In genomic region chr14:58635041-58635440, GRCh38 we compare ENCODE assay signal across 13 cellular contexts. TPM values are rescaled to one million over a fixed set of nuclear protein-coding genes. Genes with fewer than 3 reads are reported as not detected.
DNase-seq lines count a peak whose midpoint lies in the region; ATAC-seq and TF ChIP-seq lines count a peak whose summit lies in the region.
"Had no signal": no experiment of that assay in that cellular context is flagged by ENCODE, and none has a peak within 500 bp of the region (broad histone marks: within the 10 kb centered on the region; RNA-seq: fewer than 3 reads in every experiment).

No MANE protein-coding gene starts in this region.

- H3K4me2 ChIP-seq in hepatocyte: peak overlapping the region; percentile 14
- H3K4me2 ChIP-seq: A549 had no signal

- no peaks in the 10 kb centered on the region for H3K9me3 ChIP-seq in hepatocyte (ENCODE audit: low read depth)
- H3K9me3 ChIP-seq: A549, left lung, vagina had no signal

- peak overlapping the region; percentile 77 for H3K27ac Mint-ChIP-seq in stimulated activated naive B cell treated with anti-CD40 and anti-IgM and Interleukin-4, amounts not matched to agents 10 μg/mL and 1 μg/mL and 100 μg/mL, for 72 hours
- H3K27ac Mint-ChIP-seq in activated naive CD4-positive, alpha-beta T cell treated with anti-CD3 and anti-CD28 coated beads for 36 hours: no peak overlapping the region

- H3K79me2 ChIP-seq in hepatocyte: peaks cover 10% of the 10 kb centered on the region

- no peaks in the 10 kb centered on the region for H3K9me2 ChIP-seq in hepatocyte (replicated peaks; ENCODE audit: insufficient read depth)

- H3K36me3 ChIP-seq in hepatocyte (replicated peaks; ENCODE audit: insufficient read depth, low read depth): no peaks in the 10 kb centered on the region
- H3K36me3 ChIP-seq: left lung, vagina had no signal

- H3K4me1 ChIP-seq in hepatocyte (ENCODE audit: insufficient read depth): peaks cover under 1% of the 10 kb centered on the region

- no peaks in the 10 kb centered on the region for H3K9me3 Mint-ChIP-seq in stimulated activated naive B cell treated with anti-CD40 and anti-IgM and Interleukin-4, amounts not matched to agents 10 μg/mL and 1 μg/mL and 100 μg/mL, for 72 hours
- H3K9me3 Mint-ChIP-seq in activated naive CD4-positive, alpha-beta T cell treated with anti-CD3 and anti-CD28 coated beads for 36 hours: no peaks in the 10 kb centered on the region

- intact Hi-C loops in activated naive CD4-positive, alpha-beta T cell treated with anti-CD3 and anti-CD28 coated beads for 36 hours (cut with micrococcal nuclease): loop anchor here (5.0 to 10.0 kb wide), 4 partner anchors 353 to 850 kb away; partner anchors contain the start of genes JKAMP, L3HYPDH and PSMA3

- no peak overlapping the region for H3K4me3 ChIP-seq in hepatocyte
- H3K4me3 ChIP-seq: A549, left lung, vagina had no signal

- no peak overlapping the region for H3K27ac ChIP-seq in hepatocyte
- H3K27ac ChIP-seq: A549, left lung, vagina had no signal

- CTCF ChIA-PET in activated naive CD4-positive, alpha-beta T cell treated with anti-CD3 and anti-CD28 coated beads for 36 hours (lab: Charles Lee): interaction anchor here (1.2 to 5.2 kb wide), 4 partner anchors 66 to 133 kb away, joined by 3 to 46 read pairs (median 3); no protein-coding TSS in a partner anchor

- no peaks in the 10 kb centered on the region for H3K27me3 Mint-ChIP-seq in stimulated activated naive B cell treated with anti-CD40 and anti-IgM and Interleukin-4, amounts not matched to agents 10 μg/mL and 1 μg/mL and 100 μg/mL, for 72 hours
- H3K27me3 Mint-ChIP-seq in activated naive CD4-positive, alpha-beta T cell treated with anti-CD3 and anti-CD28 coated beads for 36 hours (ENCODE audit: low read depth): peaks cover 5% of the 10 kb centered on the region

- peaks cover 17% of the 10 kb centered on the region for H3K27me3 ChIP-seq in hepatocyte
- H3K27me3 ChIP-seq: vagina had no signal

- H3K36me3 Mint-ChIP-seq in stimulated activated naive B cell treated with anti-CD40 and anti-IgM and Interleukin-4, amounts not matched to agents 10 μg/mL and 1 μg/mL and 100 μg/mL, for 72 hours: no peaks in the 10 kb centered on the region
- no peaks in the 10 kb centered on the region for H3K36me3 Mint-ChIP-seq in activated naive CD4-positive, alpha-beta T cell treated with anti-CD3 and anti-CD28 coated beads for 36 hours (ENCODE audit: low read depth)

- peaks cover 25 to 48% of the 10 kb centered on the region in 2 donors for H3K4me1 Mint-ChIP-seq in stimulated activated naive B cell treated with anti-CD40 and anti-IgM and Interleukin-4, amounts not matched to agents 10 μg/mL and 1 μg/mL and 100 μg/mL, for 72 hours
- peaks cover 33% of the 10 kb centered on the region for H3K4me1 Mint-ChIP-seq in activated naive CD4-positive, alpha-beta T cell treated with anti-CD3 and anti-CD28 coated beads for 36 hours (ENCODE audit: low read depth)

- whole genome bisulfite sequencing in hepatocyte (ENCODE audit: low lambda C conversion rate, missing lambda C conversion rate): 53% methylated on average over 4 of the region's 4 CpGs

- ATAC-seq in HG03378 (IDR thresholded peaks at IDR 0.05; ENCODE audit: unreplicated experiment): peak; percentile 35
- peak; percentile 30 to 40 for ATAC-seq in stimulated activated naive B cell treated with anti-CD40 and anti-IgM and Interleukin-4, amounts not matched to agents 10 μg/mL and 1 μg/mL and 100 μg/mL, for 72 hours (replicated peaks)
- ATAC-seq in GM18519 (IDR thresholded peaks at IDR 0.05; ENCODE audit: low FRiP score, unreplicated experiment): no peak
- ATAC-seq: A549, left lung had no signal

- no peak overlapping the region for H2AFZ ChIP-seq in hepatocyte

- peak overlapping the region; percentile 46 to 58 for H3K4me3 Mint-ChIP-seq in stimulated activated naive B cell treated with anti-CD40 and anti-IgM and Interleukin-4, amounts not matched to agents 10 μg/mL and 1 μg/mL and 100 μg/mL, for 72 hours
- no peak overlapping the region for H3K4me3 Mint-ChIP-seq in activated naive CD4-positive, alpha-beta T cell treated with anti-CD3 and anti-CD28 coated beads for 36 hours

- DNase-seq in NCI-H2227 treated with DMSO at 0.1 percent for 48 hours (lab: John Stamatoyannopoulos, UW): peak; percentile 27
- no peak for DNase-seq in NCI-H2227 (lab: John Stamatoyannopoulos, UW; ENCODE audit: unreplicated experiment)
- DNase-seq in hepatocyte (ENCODE audit: low spot score): no peak
- no peak for DNase-seq in stimulated activated naive B cell treated with anti-CD40 and anti-IgM and Interleukin-4, amounts not matched to agents 10 μg/mL and 1 μg/mL and 100 μg/mL, for 72 hours
- no peak for DNase-seq in activated naive CD4-positive, alpha-beta T cell treated with anti-CD3 and anti-CD28 coated beads for 36 hours
- DNase-seq in NCI-H2107 treated with DMSO at 0.1 percent for 48 hours (lab: John Stamatoyannopoulos, UW; ENCODE audit: unreplicated experiment): no peak
- DNase-seq: activated CD4-positive, CD25-positive, alpha-beta regulatory T cell treated with anti-CD3 and anti-CD28 coated beads, Interleukin-2, amount 50 U/mL, for 72 hours; left lung; stimulated activated CD4-positive, alpha-beta T cell treated with anti-CD3 and anti-CD28 coated beads, Interleukin-12 subunit alpha, Interleukin-12 subunit beta, amount 100 ng/mL, for 4 hours had no signal

- no peak for TF ChIP-seq CTCF in hepatocyte (IDR thresholded peaks at IDR 0.05; ENCODE audit: poor library complexity)

- H4K20me1 ChIP-seq in hepatocyte (ENCODE audit: insufficient read depth, poor library complexity, severe bottlenecking): no peaks in the 10 kb centered on the region

RNA-seq across cellular contexts. Expression of gene DACT1, which starts 2.7 kb away (rescaled TPM):
- total RNA-seq in hepatocyte: 17.5 and 19.6 TPM in 2 replicates
- 13.2 and 14.0 TPM in 2 replicates for polyA plus RNA-seq in hepatocyte
- 1 to 10 TPM; 4.0 to 5.2 TPM for total RNA-seq in activated naive CD4-positive, alpha-beta T cell treated with anti-CD3 and anti-CD28 coated beads for 36 hours
